8 cellular contexts compared by ENCODE assay signal in the genomic region with DNA sequence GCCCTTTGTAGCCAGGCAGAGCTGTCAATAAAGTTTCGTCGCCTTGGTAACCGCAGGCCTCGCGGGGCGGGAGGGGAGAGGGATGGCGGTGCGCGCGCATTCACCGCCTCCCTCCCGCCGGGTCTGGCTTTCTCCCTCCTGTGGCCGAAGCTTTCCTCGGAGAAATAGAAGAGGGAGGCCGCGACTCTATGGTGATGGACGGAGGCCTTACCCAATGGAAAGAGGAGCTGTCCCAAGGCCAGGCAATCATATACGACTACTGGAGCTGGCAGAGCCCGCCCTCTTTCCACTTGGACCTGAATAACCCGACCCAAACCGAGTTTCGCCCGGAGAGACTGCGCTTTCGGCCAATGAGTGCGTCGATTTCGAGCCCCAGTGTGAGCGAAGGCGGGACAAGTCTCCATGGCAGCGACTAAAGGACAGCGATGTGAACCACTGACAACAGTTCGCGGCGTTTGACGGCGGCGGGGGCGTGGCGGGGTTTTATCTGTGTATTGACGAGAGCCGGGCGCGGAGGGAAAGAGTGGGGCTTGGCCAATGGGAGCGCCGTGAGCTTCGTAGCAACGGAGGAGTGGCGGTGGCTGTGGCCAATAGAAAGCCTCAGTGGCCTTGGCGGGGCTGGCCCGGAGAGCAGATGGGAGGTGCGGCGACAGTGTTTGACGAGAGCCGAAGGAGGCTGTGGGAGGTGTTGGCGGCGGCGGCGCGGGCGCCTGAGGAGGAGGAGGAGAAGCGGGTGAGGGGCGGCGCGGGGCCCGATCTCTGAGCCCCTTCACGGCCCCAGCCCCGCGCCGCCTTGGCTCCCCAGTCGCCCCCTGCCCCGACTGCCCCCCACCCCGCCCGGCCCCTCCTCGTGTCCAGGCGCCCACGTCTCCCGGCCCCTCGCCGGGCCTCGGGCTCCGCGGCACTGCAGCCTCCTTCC. TPM values are rescaled to one million over a fixed set of nuclear protein-coding genes. Genes with fewer than 3 reads are reported as not detected.
A peak's percentile ranks its signal among the peaks of the same experiment; 100 is the strongest.
DNase-seq lines count a peak whose midpoint lies in the region; ATAC-seq and TF ChIP-seq lines count a peak whose summit lies in the region.

A gene (plus strand): TSS at position 652 of the 919 bp plus-strand sequence. CDS start 2,061 bp downstream, outside the sequence.

- peak within 1 kb of the TSS; percentile 99 for H3K4me2 ChIP-seq in MM.1S (ENCODE audit: low read depth, low read length)

- H3F3A ChIP-seq in MM.1S (ENCODE audit: insufficient read depth, low read length), result peaks cover 8% of the 10 kb centered on the region; the same call in 1 of the 2 replicates

- peak within 1 kb of the TSS; percentile 99 for H3K9ac ChIP-seq in MM.1S (ENCODE audit: low read length)

- peaks cover 8% of the 10 kb centered on the region for H3K27me3 Mint-ChIP-seq in nephron progenitor cell (ENCODE audit: low read depth, poor library complexity)
- peaks cover 11% of the 10 kb centered on the region for H3K27me3 Mint-ChIP-seq in stimulated activated naive CD8-positive, alpha-beta T cell treated with anti-CD3 and anti-CD28 coated beads, Interleukin-15, amount 100 ng/mL, for 72 hours

- H3K4me1 ChIP-seq in HAP-1 (peaks cover 12% of the 10 kb centered on the region), MM.1S (ENCODE audit: low read length) (peaks cover 5% of the 10 kb centered on the region; the same call in 1 of the 2 replicates)

- H3K27me3 ChIP-seq in HAP-1 (ENCODE audit: low read depth) (no peaks in the 10 kb centered on the region), MM.1S (replicated peaks; ENCODE audit: insufficient read depth, low read length) (peaks cover 10% of the 10 kb centered on the region)

- peak; percentile 16; the same call in 1 of the 2 replicates for TF ChIP-seq CTCF in MM.1S (IDR thresholded peaks at IDR 0.05; ENCODE audit: low read length)
- TF ChIP-seq CTCF in nephron progenitor cell (IDR thresholded peaks at IDR 0.05), result no peak

- H3K36me3 ChIP-seq in HAP-1 (replicated peaks) (peaks cover 26% of the 10 kb centered on the region), MM.1S (replicated peaks; ENCODE audit: insufficient read depth, low read length) (no peaks in the 10 kb centered on the region; the same call in 1 of the 2 replicates)

- in situ Hi-C loops in G401 (cut with HindIII; ENCODE audit: low sequenced_read_pairs) (loop anchor here (10.0 kb wide), 1 partner anchor 165 kb away; no protein-coding TSS in a partner anchor), HAP-1 (cut with MboI; ENCODE audit: low sequenced_read_pairs) (no loop called here)

- H2AFZ ChIP-seq in MM.1S (ENCODE audit: low read length), result peak within 1 kb of the TSS; percentile 69

- H3K36me3 Mint-ChIP-seq in nephron progenitor cell (ENCODE audit: low read depth), result peaks cover 20% of the 10 kb centered on the region

- peaks cover 24% of the 10 kb centered on the region for H3K79me2 ChIP-seq in MM.1S (ENCODE audit: low read length)

- DNase-seq in G401 (ENCODE audit: low spot score) (peak; percentile 100), HAP-1 (ENCODE audit: low spot score in 2 of 2) (peak; percentile 99 to 100), MM.1S (peak; percentile 100), SIG-M5 (lab: John Stamatoyannopoulos, UW) (peak; percentile 100), activated gamma-delta T cell (lab: John Stamatoyannopoulos, UW) (peak; percentile 99), fibroblast of the conjunctiva (ENCODE audit: low read depth) (peak; percentile 100), nephron progenitor cell (peak; percentile 100)
- peak; percentile 100 for DNase-seq in stimulated activated naive CD8-positive, alpha-beta T cell treated with anti-CD3 and anti-CD28 coated beads, Interleukin-15, amount 100 ng/mL, for 72 hours

- peak; percentile 89 for ATAC-seq in stimulated activated naive CD8-positive, alpha-beta T cell treated with anti-CD3 and anti-CD28 coated beads, Interleukin-15, amount 100 ng/mL, for 72 hours

- H3K9me3 Mint-ChIP-seq in nephron progenitor cell, result no peaks in the 10 kb centered on the region
- no peaks in the 10 kb centered on the region for H3K9me3 Mint-ChIP-seq in stimulated activated naive CD8-positive, alpha-beta T cell treated with anti-CD3 and anti-CD28 coated beads, Interleukin-15, amount 100 ng/mL, for 72 hours

- peak within 1 kb of the TSS; percentile 99 for H3K27ac ChIP-seq in MM.1S (ENCODE audit: low read length)

- peak within 1 kb of the TSS; percentile 100 for H3K27ac Mint-ChIP-seq in nephron progenitor cell
- peak within 1 kb of the TSS; percentile 99 for H3K27ac Mint-ChIP-seq in stimulated activated naive CD8-positive, alpha-beta T cell treated with anti-CD3 and anti-CD28 coated beads, Interleukin-15, amount 100 ng/mL, for 72 hours

- H3K9me2 ChIP-seq in MM.1S (replicated peaks; ENCODE audit: insufficient read depth, low read length), result no peaks in the 10 kb centered on the region

- no peaks in the 10 kb centered on the region for H4K20me1 ChIP-seq in MM.1S (ENCODE audit: insufficient read depth, low read length)

- H3K4me1 Mint-ChIP-seq in nephron progenitor cell, result peaks cover 20% of the 10 kb centered on the region
- H3K4me1 Mint-ChIP-seq in stimulated activated naive CD8-positive, alpha-beta T cell treated with anti-CD3 and anti-CD28 coated beads, Interleukin-15, amount 100 ng/mL, for 72 hours, result peaks cover 17% of the 10 kb centered on the region

- H3K4me3 Mint-ChIP-seq in nephron progenitor cell, result peak within 1 kb of the TSS; percentile 96
- peak within 1 kb of the TSS; percentile 96 to 98 for H3K4me3 Mint-ChIP-seq in stimulated activated naive CD8-positive, alpha-beta T cell treated with anti-CD3 and anti-CD28 coated beads, Interleukin-15, amount 100 ng/mL, for 72 hours

- H3K4me3 ChIP-seq in HAP-1, result peak within 1 kb of the TSS; percentile 77
- peak within 1 kb of the TSS; percentile 95 for H3K4me3 ChIP-seq in MM.1S (ENCODE audit: low read length)

- no peaks in the 10 kb centered on the region for H3K9me3 ChIP-seq in HAP-1
- no peaks in the 10 kb centered on the region for H3K9me3 ChIP-seq in MM.1S (replicated peaks; ENCODE audit: insufficient read depth, low read length)

RNA-seq across cellular contexts. Expression of the gene that starts here (rescaled TPM):
- total RNA-seq in G401 (2014; rRNA removed; shearing (Covaris generic)), result 17.7 and 20.8 TPM in 2 replicates

Comparison
In these comparisons a context has a peak if more than half of its experiments do, and no peak if none do; other contexts are left out.
1. Peak in every context shown above with its lines: DNase-seq, ATAC-seq, H3K4me3 ChIP-seq and H3K27ac ChIP-seq.